ENCODE assay signal across 14 cellular contexts in the genomic region with DNA sequence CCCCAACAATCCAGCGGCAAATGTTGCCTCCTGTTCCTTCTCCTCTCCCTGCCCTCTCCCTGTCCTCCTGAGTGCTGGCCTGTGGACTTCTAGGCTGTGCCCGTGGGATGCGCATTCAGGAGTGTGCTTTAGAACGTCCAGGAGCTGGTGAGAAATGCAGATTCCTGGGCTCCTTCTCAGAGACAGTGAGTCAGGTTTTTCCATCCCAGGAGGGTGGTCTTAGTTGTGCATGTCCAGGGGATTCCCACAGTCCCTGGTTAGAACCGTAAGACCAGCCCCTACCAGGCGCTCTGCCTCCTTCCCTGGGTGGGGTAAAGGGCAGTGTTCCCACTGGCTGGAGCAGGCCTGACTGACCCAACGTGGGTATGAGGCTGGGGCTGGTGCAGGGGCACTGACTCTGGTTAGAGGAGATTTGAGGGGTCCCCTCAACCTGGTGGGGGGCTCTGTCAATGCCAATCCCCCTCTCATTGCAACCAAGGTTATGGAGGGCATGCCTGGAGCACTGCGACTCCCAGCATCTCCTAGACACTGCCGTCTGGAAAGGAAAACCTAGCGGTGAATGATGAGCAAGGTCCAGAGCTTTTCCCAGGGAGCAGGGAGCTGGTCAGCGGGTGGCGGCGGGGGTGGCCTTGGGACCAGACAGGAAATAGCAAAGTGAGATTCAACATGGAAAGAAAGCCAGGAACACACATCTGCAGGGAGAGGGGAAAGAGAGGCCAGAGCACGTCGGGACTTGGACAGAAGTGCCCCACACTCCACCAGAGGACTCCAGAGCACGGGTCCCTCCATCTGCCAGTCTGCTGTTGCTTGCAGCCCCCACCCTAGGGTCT. TPM values are rescaled to one million over a fixed set of nuclear protein-coding genes. Genes with fewer than 3 reads are reported as not detected.
DNase-seq lines count a peak whose midpoint lies in the region; TF ChIP-seq lines count a peak whose summit lies in the region.
"Had no signal": no experiment of that assay in that cellular context is flagged by ENCODE, and none has a peak within 500 bp of the region (broad histone marks: within the 10 kb centered on the region; RNA-seq: fewer than 3 reads in every experiment).

No MANE protein-coding gene starts in this region.

- H3K4me3 ChIP-seq in Peyer's patch (no peak overlapping the region), fibroblast of mammary gland (ENCODE audit: control insufficient read depth, low read depth, low read length) (no peak overlapping the region), tibial nerve (no peak overlapping the region)
- H3K4me3 ChIP-seq: GM12878, mucosa of descending colon had no signal

- H3K36me3 ChIP-seq in Peyer's patch (peaks cover 0 to 19% (median 0%) of the 10 kb centered on the region in 3 donors), tibial nerve (peaks cover 0 to 22% (median 4%) of the 10 kb centered on the region in 3 donors)

- TF ChIP-seq EP300 in tibial nerve (IDR thresholded peaks at IDR 0.05), result no peak

- H3K4me1 ChIP-seq in Peyer's patch, result peaks cover 0 to 74% (median 6%) of the 10 kb centered on the region in 4 donors
- H3K4me1 ChIP-seq in tibial nerve, result peaks cover 11 to 100% (median 91%) of the 10 kb centered on the region in 4 donors

- H3K27me3 Mint-ChIP-seq in nephron (ENCODE audit: low read depth) (no peaks in the 10 kb centered on the region), immature natural killer cell (ENCODE audit: low read depth in 3 of 3) (peaks cover 0 to 3% (median 2%) of the 10 kb centered on the region in 3 donors)
- H3K27me3 Mint-ChIP-seq: activated T-helper 17 cell treated with anti-CD3 and anti-CD28 coated beads, Interleukin-2, amount 50 U/mL, for 72 hours had no signal

- no peak for TF ChIP-seq POLR2A in Peyer's patch (IDR thresholded peaks at IDR 0.05)
- no peak for TF ChIP-seq POLR2A in tibial nerve (IDR thresholded peaks at IDR 0.05)

- H3K9me3 ChIP-seq in Peyer's patch (no peaks in the 10 kb centered on the region), tibial nerve (no peaks in the 10 kb centered on the region)
- H3K9me3 ChIP-seq: mucosa of descending colon had no signal

- peak overlapping the region; percentile 67 to 69 (median 69) for H3K27ac Mint-ChIP-seq in nephron
- no peak overlapping the region for H3K27ac Mint-ChIP-seq in immature natural killer cell
- H3K27ac Mint-ChIP-seq: activated T-helper 17 cell treated with anti-CD3 and anti-CD28 coated beads, Interleukin-2, amount 50 U/mL, for 72 hours; dendritic cell treated with granulocyte-macrophage colony-stimulating factor and Interleukin-4, amounts not matched to agents 40 ng/mL and 50 ng/mL, for 4 days had no signal

- H3K36me3 Mint-ChIP-seq in nephron (ENCODE audit: low read depth) (no peaks in the 10 kb centered on the region), immature natural killer cell (no peaks in the 10 kb centered on the region)

- H3K27ac ChIP-seq in Peyer's patch, result peak overlapping the region in 3 of 4 donors; percentile 6 to 88 (median 69)
- peak overlapping the region; percentile 65 to 97 (median 82) for H3K27ac ChIP-seq in tibial nerve

- H3K9me3 Mint-ChIP-seq in nephron (no peaks in the 10 kb centered on the region), immature natural killer cell (no peaks in the 10 kb centered on the region)
- H3K9me3 Mint-ChIP-seq: activated T-helper 17 cell treated with anti-CD3 and anti-CD28 coated beads, Interleukin-2, amount 50 U/mL, for 72 hours; dendritic cell treated with granulocyte-macrophage colony-stimulating factor and Interleukin-4, amounts not matched to agents 40 ng/mL and 50 ng/mL, for 4 days had no signal

- WGBS in tibial nerve, 2 donors, result 41% methylated on average over 15 to 16 of the region's 16 CpGs

- no peak for TF ChIP-seq CTCF in Peyer's patch (IDR thresholded peaks at IDR 0.05)
- TF ChIP-seq CTCF in fibroblast of mammary gland (conservative IDR thresholded peaks at IDR 0.05; ENCODE audit: control insufficient read depth, insufficient read depth, low read depth, low read length), result no peak
- TF ChIP-seq CTCF in nephron (IDR thresholded peaks at IDR 0.05; ENCODE audit: unreplicated experiment in 3 of 3), result no peak
- no peak for TF ChIP-seq CTCF in tibial nerve (IDR thresholded peaks at IDR 0.05)

- H3K4me3 Mint-ChIP-seq in nephron (no peak overlapping the region), immature natural killer cell (no peak overlapping the region)
- H3K4me3 Mint-ChIP-seq: activated T-helper 17 cell treated with anti-CD3 and anti-CD28 coated beads, Interleukin-2, amount 50 U/mL, for 72 hours; dendritic cell treated with granulocyte-macrophage colony-stimulating factor and Interleukin-4, amounts not matched to agents 40 ng/mL and 50 ng/mL, for 4 days had no signal

- no peaks in the 10 kb centered on the region for H3K27me3 ChIP-seq in Peyer's patch
- no peaks in the 10 kb centered on the region for H3K27me3 ChIP-seq in tibial nerve

- H3K4me1 Mint-ChIP-seq in nephron (peaks cover 72% of the 10 kb centered on the region), immature natural killer cell (no peaks in the 10 kb centered on the region)
- H3K4me1 Mint-ChIP-seq: activated T-helper 17 cell treated with anti-CD3 and anti-CD28 coated beads, Interleukin-2, amount 50 U/mL, for 72 hours had no signal

- DNase-seq in Peyer's patch, result no peak
- peak; percentile 62 for DNase-seq in fibroblast of mammary gland (ENCODE audit: low read depth)
- no peak for DNase-seq in tibial nerve (ENCODE audit: low spot score in 2 of 2)
- no peak for DNase-seq in effector CD4-positive, alpha-beta T cell
- no peak for DNase-seq in immature natural killer cell
- no peak for DNase-seq in GF-D8 (lab: John Stamatoyannopoulos, UW)
- DNase-seq: activated CD4-positive, alpha-beta T cell treated with anti-CD3 and anti-CD28 coated beads for 48 hours; NCI-H2029 treated with DMSO at 0.1 percent for 48 hours; stimulated activated CD8-positive, alpha-beta memory T cell treated with anti-CD3 and anti-CD28 coated beads, Interleukin-4, amount 100 ng/mL, for 48 hours had no signal

RNA-seq across cellular contexts. Expression of a gene that starts 38.6 kb away (rescaled TPM):
- total RNA-seq in Peyer's patch (100 to 1,000 TPM in 3 of 4 donors, 10 to 100 TPM in 1; 68.7 to 199 (median 122) TPM), tibial nerve (100 to 1,000 TPM; 292 to 486 (median 404) TPM)
- polyA plus RNA-seq in immature natural killer cell, result under 1 TPM in 1 of 3 donors, not detected in 2; 0.19 TPM

Comparison
In these comparisons a context has a peak if more than half of its experiments do, and no peak if none do; other contexts are left out.
1. H3K27ac Mint-ChIP-seq: peak in nephron (3 of 3); none in immature natural killer cell (0 of 6).